In genomic region chr19:8212212-8212611, GRCh38 we compare ENCODE assay signal across 16 cellular contexts. TPM values are rescaled to one million over a fixed set of nuclear protein-coding genes. Genes with fewer than 3 reads are reported as not detected.
DNase-seq lines count a peak whose midpoint lies in the region; ATAC-seq and TF ChIP-seq lines count a peak whose summit lies in the region.
"Had no signal": no experiment of that assay in that cellular context is flagged by ENCODE, and none has a peak within 500 bp of the region (broad histone marks: within the 10 kb centered on the region; RNA-seq: fewer than 3 reads in every experiment).

No MANE protein-coding gene starts in this region.

- H3K9me3 Mint-ChIP-seq in T-cell (no peaks in the 10 kb centered on the region), glutamatergic neuron (ENCODE audit: unreplicated experiment) (peaks cover 9% of the 10 kb centered on the region)
- no peaks in the 10 kb centered on the region for H3K9me3 Mint-ChIP-seq in stimulated activated memory B cell treated with anti-CD40 and anti-IgM and Interleukin-4, amounts not matched to agents 10 μg/mL and 1 μg/mL and 100 μg/mL, for 72 hours
- H3K9me3 Mint-ChIP-seq: activated CD4-positive, alpha-beta T cell treated with anti-CD3 and anti-CD28 coated beads, Interleukin-2, amount 10 ng/mL, durations not matched to agents 7 days and 5 days; T-helper 1 cell treated with Interleukin-12 subunit alpha and Interleukin-12 subunit beta and Interleukin-4 antibody, amounts not matched to agents 30 μg/mL and 1 μg/mL, for 36 hours had no signal

- no peaks in the 10 kb centered on the region for H3K9me3 ChIP-seq in PC-3 (ENCODE audit: low read length)
- H3K9me3 ChIP-seq: adrenal gland, colonic mucosa had no signal

- no peak overlapping the region for H2AFZ ChIP-seq in PC-3 (ENCODE audit: low read length)

- DNase-seq in NCI-H82 (lab: John Stamatoyannopoulos, UW) (peak; percentile 51), NCI-H82 treated with DMSO at 0.1 percent for 48 hours (lab: John Stamatoyannopoulos, UW; ENCODE audit: unreplicated experiment) (no peak), T-cell (no peak), glutamatergic neuron (no peak), PC-3 (no peak), NCI-H2081 treated with DMSO at 0.1 percent for 48 hours (lab: John Stamatoyannopoulos, UW) (no peak)
- DNase-seq: 8988T; activated CD4-positive, alpha-beta T cell treated with anti-CD3 and anti-CD28 coated beads, Interleukin-2, amount 10 ng/mL, durations not matched to agents 7 days and 5 days; activated T-cell treated with anti-CD3 and anti-CD28 coated beads, Interleukin-2, amount 50 U/mL, for 1 hour; adrenal gland; colonic mucosa; NCI-H187; NCI-H526 treated with DMSO at 0.1 percent for 48 hours had no signal

- peaks cover 31 to 49% (median 32%) of the 10 kb centered on the region in 3 donors for H3K4me1 Mint-ChIP-seq in T-cell
- peaks cover 6% of the 10 kb centered on the region for H3K4me1 Mint-ChIP-seq in glutamatergic neuron (ENCODE audit: low read depth, unreplicated experiment)
- H3K4me1 Mint-ChIP-seq in stimulated activated memory B cell treated with anti-CD40 and anti-IgM and Interleukin-4, amounts not matched to agents 10 μg/mL and 1 μg/mL and 100 μg/mL, for 72 hours = peaks cover 78% of the 10 kb centered on the region

- H3K4me1 ChIP-seq in PC-3 (ENCODE audit: insufficient read depth, low read length) = peaks cover 19% of the 10 kb centered on the region
- H3K4me1 ChIP-seq: colonic mucosa had no signal

- H3F3A ChIP-seq in PC-3 (ENCODE audit: low read length, unreplicated experiment) = no peaks in the 10 kb centered on the region

- H4K20me1 ChIP-seq in PC-3 (ENCODE audit: low read length) = no peaks in the 10 kb centered on the region

- CTCF ChIA-PET in T-cell (lab: Charles Lee) = no interaction called here
- CTCF ChIA-PET in PC-3 (lab: Charles Lee) = interaction anchor here (0.6 kb wide), 1 partner anchor 266 kb away, joined by 5 read pairs; no protein-coding TSS in a partner anchor

- H3K4me2 ChIP-seq in PC-3 (ENCODE audit: low read length) = no peak overlapping the region

- H3K9ac ChIP-seq in PC-3 (ENCODE audit: low read length) = no peak overlapping the region

- H3K36me3 Mint-ChIP-seq in T-cell (peaks cover 22% of the 10 kb centered on the region), glutamatergic neuron (ENCODE audit: unreplicated experiment) (no peaks in the 10 kb centered on the region)
- H3K36me3 Mint-ChIP-seq in stimulated activated memory B cell treated with anti-CD40 and anti-IgM and Interleukin-4, amounts not matched to agents 10 μg/mL and 1 μg/mL and 100 μg/mL, for 72 hours = peaks cover 50% of the 10 kb centered on the region

- no peaks in the 10 kb centered on the region for H3K27me3 Mint-ChIP-seq in T-cell
- H3K27me3 Mint-ChIP-seq in glutamatergic neuron (ENCODE audit: unreplicated experiment) = peaks cover 11% of the 10 kb centered on the region
- no peaks in the 10 kb centered on the region for H3K27me3 Mint-ChIP-seq in stimulated activated memory B cell treated with anti-CD40 and anti-IgM and Interleukin-4, amounts not matched to agents 10 μg/mL and 1 μg/mL and 100 μg/mL, for 72 hours
- H3K27me3 Mint-ChIP-seq: activated CD4-positive, alpha-beta T cell treated with anti-CD3 and anti-CD28 coated beads, Interleukin-2, amount 10 ng/mL, durations not matched to agents 7 days and 5 days had no signal

- intact Hi-C loops in PC-3 (cut with micrococcal nuclease) = no loop called here

- no peak overlapping the region for H3K4me3 ChIP-seq in PC-3 (ENCODE audit: low read length)
- H3K4me3 ChIP-seq: adrenal gland, colonic mucosa had no signal

- H3K4me3 Mint-ChIP-seq in T-cell (peak overlapping the region in 2 of 3 donors; percentile 13 to 94), glutamatergic neuron (ENCODE audit: unreplicated experiment) (peak overlapping the region; percentile 38)
- no peak overlapping the region for H3K4me3 Mint-ChIP-seq in stimulated activated memory B cell treated with anti-CD40 and anti-IgM and Interleukin-4, amounts not matched to agents 10 μg/mL and 1 μg/mL and 100 μg/mL, for 72 hours
- H3K4me3 Mint-ChIP-seq: T-helper 1 cell treated with Interleukin-12 subunit alpha and Interleukin-12 subunit beta and Interleukin-4 antibody, amounts not matched to agents 30 μg/mL and 1 μg/mL, for 36 hours had no signal

- no peaks in the 10 kb centered on the region for H3K9me2 ChIP-seq in PC-3 (replicated peaks; ENCODE audit: low read length)

- H3K27ac Mint-ChIP-seq in T-cell (peak overlapping the region in 1 of 2 donors; percentile 68), glutamatergic neuron (ENCODE audit: unreplicated experiment) (no peak overlapping the region)
- H3K27ac Mint-ChIP-seq in stimulated activated memory B cell treated with anti-CD40 and anti-IgM and Interleukin-4, amounts not matched to agents 10 μg/mL and 1 μg/mL and 100 μg/mL, for 72 hours = peak overlapping the region; percentile 95
- H3K27ac Mint-ChIP-seq: activated CD4-positive, alpha-beta T cell treated with anti-CD3 and anti-CD28 coated beads, Interleukin-2, amount 10 ng/mL, durations not matched to agents 7 days and 5 days had no signal

- no peak for ATAC-seq in T-cell (replicated peaks in 1 of 4)
- no peak for ATAC-seq in stimulated activated memory B cell treated with anti-CD40 and anti-IgM and Interleukin-4, amounts not matched to agents 10 μg/mL and 1 μg/mL and 100 μg/mL, for 72 hours
- ATAC-seq in HG02870 (IDR thresholded peaks at IDR 0.05; ENCODE audit: unreplicated experiment) = no peak
- ATAC-seq in PC-3 = no peak

- TF ChIP-seq CTCF in glutamatergic neuron (IDR thresholded peaks at IDR 0.05; ENCODE audit: partially characterized antibody, unreplicated experiment) (no peak), PC-3 (conservative IDR thresholded peaks at IDR 0.05; ENCODE audit: low read depth, low read length) (no peak)

- H3K27me3 ChIP-seq in PC-3 (ENCODE audit: low read length) = 0 out of 2 replicates have a peak, but pooled peaks cover 2% of the 10 kb centered on the region
- H3K27me3 ChIP-seq: adrenal gland had no signal

- no peak overlapping the region for H3K27ac ChIP-seq in PC-3 (ENCODE audit: low read length)
- H3K27ac ChIP-seq: adrenal gland, colonic mucosa had no signal

- no peaks in the 10 kb centered on the region for H3K36me3 ChIP-seq in PC-3 (ENCODE audit: low read depth, low read length)
- H3K36me3 ChIP-seq: adrenal gland, colonic mucosa had no signal

- H3K79me2 ChIP-seq in PC-3 (ENCODE audit: low read length) = no peaks in the 10 kb centered on the region

- no TSS peak for BruUV-seq in PC-3 (replicated peaks; lab: Mats Ljungman, UMichigan)

- POLR2A ChIA-PET in T-cell (lab: Charles Lee) = no interaction called here
- POLR2A ChIA-PET in PC-3 (lab: Charles Lee; ENCODE audit: unreplicated experiment) = no interaction called here

RNA-seq across cellular contexts. Expression of gene CERS4, which starts 3.0 kb away (rescaled TPM):
- 10 to 100 TPM; 23.1 to 46.9 (median 29.0) TPM for total RNA-seq in T-cell
- 27.3 TPM for total RNA-seq in glutamatergic neuron (ENCODE audit: unreplicated experiment)
- total RNA-seq in PC-3 (2014; rRNA removed) = 39.3 and 43.9 TPM in 2 replicates
